Comparison of ENCODE assay signal across 9 cellular contexts in the genomic region with DNA sequence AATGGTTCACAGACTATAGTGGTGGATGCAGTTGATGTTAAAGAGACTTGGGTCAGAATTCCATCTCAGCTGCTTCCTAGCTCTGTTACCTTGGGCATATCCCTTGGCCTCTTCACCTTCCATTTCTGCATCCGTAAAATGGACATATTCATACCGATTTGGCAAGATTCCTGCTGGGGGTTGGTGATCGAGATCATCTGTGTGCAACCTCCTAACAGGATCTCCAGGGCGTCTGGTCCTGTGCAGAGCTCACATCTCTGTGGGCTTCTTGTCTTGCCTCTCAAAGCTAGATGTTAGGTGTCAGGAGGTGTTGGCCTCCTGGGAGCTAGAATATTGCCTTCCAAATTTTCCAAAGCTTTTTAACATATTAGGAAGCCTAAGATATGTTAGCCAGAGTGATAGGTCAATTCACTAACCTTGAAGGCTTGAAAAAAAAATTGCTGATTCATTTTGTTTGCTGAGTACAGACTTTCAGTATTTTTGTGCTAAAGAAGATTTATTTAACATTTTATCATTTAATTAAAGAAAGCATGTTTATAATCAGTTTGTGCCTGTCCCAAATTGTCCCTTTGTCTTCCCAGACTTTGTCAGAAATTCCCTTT.
DNase-seq lines count a peak whose midpoint lies in the region; TF ChIP-seq lines count a peak whose summit lies in the region.
"Had no signal": no experiment of that assay in that cellular context is flagged by ENCODE, and none has a peak within 500 bp of the region (broad histone marks: within the 10 kb centered on the region; RNA-seq: fewer than 3 reads in every experiment).

No MANE protein-coding gene starts in this region.

- H3K4me1 ChIP-seq in HUES64 (ENCODE audit: insufficient read depth, low read length): peaks cover 11% of the 10 kb centered on the region

- H3K27ac Mint-ChIP-seq in brain: peak overlapping the region in 3 of 5 experiments; percentile 50 to 78 (median 53)
- H3K27ac Mint-ChIP-seq: stimulated activated naive CD8-positive, alpha-beta T cell treated with anti-CD3 and anti-CD28 coated beads, Interleukin-15, Interleukin-2, amounts not matched to agents 100 ng/mL and 50 ng/mL, for 24 hours had no signal

- peak; percentile 22 for DNase-seq in kidney tubule cell (ENCODE audit: low spot score)
- DNase-seq in T-helper 1 cell: no peak
- DNase-seq in DMS153 (lab: John Stamatoyannopoulos, UW): no peak
- no peak for DNase-seq in activated CD4-positive, alpha-beta T cell treated with anti-CD3 and anti-CD28 coated beads for 4 hours
- DNase-seq in activated CD4-positive, CD25-positive, alpha-beta regulatory T cell treated with anti-CD3 and anti-CD28 coated beads, Interleukin-2, amount 50 U/mL, for 72 hours: no peak

- no peaks in the 10 kb centered on the region for H3K27me3 ChIP-seq in HUES64 (ENCODE audit: insufficient read depth, low read length)

- 83% methylated on average over 4 of the region's 4 CpGs for WGBS in HUES64

- peak overlapping the region in 4 of 5 experiments; percentile 1 to 76 (median 58) for H3K4me3 Mint-ChIP-seq in brain
- H3K4me3 Mint-ChIP-seq: stimulated activated naive CD8-positive, alpha-beta T cell treated with anti-CD3 and anti-CD28 coated beads, Interleukin-15, Interleukin-2, amounts not matched to agents 100 ng/mL and 50 ng/mL, for 24 hours had no signal

- no peaks in the 10 kb centered on the region for H3K36me3 Mint-ChIP-seq in brain

- TF ChIP-seq CTCF in brain (conservative IDR thresholded peaks at IDR 0.05): no peak

- peaks cover 20% of the 10 kb centered on the region for H3K4me1 Mint-ChIP-seq in brain

- peaks cover 3% of the 10 kb centered on the region for H3K27me3 Mint-ChIP-seq in brain

- H3K36me3 ChIP-seq in HUES64 (ENCODE audit: insufficient read depth, low read length): no peaks in the 10 kb centered on the region

- no peak overlapping the region for H3K4me3 ChIP-seq in HUES64 (ENCODE audit: low read length)
- H3K4me3 ChIP-seq in skin epidermis: peak overlapping the region in 2 of 7 experiments; percentile 19 to 37

- no peaks in the 10 kb centered on the region for H3K9me3 ChIP-seq in HUES64 (ENCODE audit: insufficient read depth, low read depth, low read length)

- H3K9me3 Mint-ChIP-seq in brain: peaks cover 3 to 18% (median 9%) of the 10 kb centered on the region in 5 experiments
- H3K9me3 Mint-ChIP-seq: stimulated activated naive CD8-positive, alpha-beta T cell treated with anti-CD3 and anti-CD28 coated beads, Interleukin-15, Interleukin-2, amounts not matched to agents 100 ng/mL and 50 ng/mL, for 24 hours had no signal

- no peak overlapping the region; the same call in 1 of the 2 replicates for H3K9ac ChIP-seq in HUES64 (ENCODE audit: low read depth, low read length)

- H3K27ac ChIP-seq in HUES64 (ENCODE audit: low read depth, low read length) (peak overlapping the region; percentile 1), skin epidermis (peak overlapping the region in 18 of 21 experiments; percentile 25 to 80 (median 58))
